8 cellular contexts compared by ENCODE assay signal in the genomic region with DNA sequence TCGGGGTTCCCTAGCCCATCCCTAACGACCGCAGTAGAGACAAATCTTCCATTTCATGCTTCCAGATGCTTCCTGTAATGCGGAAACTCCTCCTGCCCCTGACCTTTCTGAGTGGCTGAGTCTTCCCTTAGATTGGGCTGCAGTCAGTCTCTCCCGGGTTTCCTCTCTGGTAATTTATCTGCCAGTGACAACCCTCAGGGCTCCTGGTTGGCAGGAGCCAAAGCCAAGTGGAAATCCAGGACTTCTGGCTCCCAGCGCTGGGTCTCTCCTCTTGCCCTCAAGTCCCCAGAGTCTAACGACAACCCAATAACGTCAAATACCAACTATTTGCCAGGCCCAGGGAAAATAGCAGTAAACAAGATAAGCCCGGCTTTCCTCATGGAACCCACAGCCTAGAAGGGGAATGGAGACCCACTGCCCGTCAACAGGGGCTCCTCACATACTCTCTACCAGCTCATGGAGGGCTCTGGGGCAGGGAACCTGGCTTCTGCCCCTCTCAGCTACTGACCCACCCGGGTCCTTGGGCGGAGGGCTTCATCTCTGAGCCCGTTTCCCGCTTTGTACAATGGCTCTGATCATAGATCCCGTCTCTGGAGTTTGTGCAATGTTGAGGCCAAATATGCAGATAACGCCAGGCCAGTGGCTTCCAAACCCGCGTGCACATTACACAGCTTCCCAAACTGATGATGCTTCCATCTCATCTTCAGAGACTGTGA. TPM values are rescaled to one million over a fixed set of nuclear protein-coding genes. Genes with fewer than 3 reads are reported as not detected.
DNase-seq lines count a peak whose midpoint lies in the region; ATAC-seq, FAIRE-seq and TF ChIP-seq lines count a peak whose summit lies in the region.

No MANE protein-coding gene starts in this region.

- WGBS in right cardiac atrium = 20% methylated on average over 18 of the region's 18 CpGs

- no peaks in the 10 kb centered on the region for H3K9me3 Mint-ChIP-seq in stimulated activated effector memory CD8-positive, alpha-beta T cell treated with anti-CD3 and anti-CD28 coated beads, Interleukin-12 subunit alpha, Interleukin-12 subunit beta, amount 100 ng/mL, for 72 hours

- in situ Hi-C loops in G401 (cut with HindIII; ENCODE audit: low sequenced_read_pairs) = loop anchor here (10.0 kb wide), 1 partner anchor 56 kb away; no protein-coding TSS in a partner anchor

- H3K4me1 ChIP-seq in right cardiac atrium (ENCODE audit: control insufficient read depth, insufficient read depth, low read length) = peaks cover 10% of the 10 kb centered on the region

- no peak for DNase-seq in HEK293T (ENCODE audit: extremely low spot score)
- no peak for DNase-seq in WERI-Rb-1
- no peak for DNase-seq in right cardiac atrium
- DNase-seq in stimulated activated effector memory CD8-positive, alpha-beta T cell treated with anti-CD3 and anti-CD28 coated beads, Interleukin-12 subunit alpha, Interleukin-12 subunit beta, amount 100 ng/mL, for 72 hours (ENCODE audit: low spot score in 2 of 2) = no peak
- DNase-seq in G401 (ENCODE audit: low spot score) = no peak
- DNase-seq in RPMI8226 = no peak
- no peak for DNase-seq in frontal cortex (ENCODE audit: low spot score in 2 of 2)

- no peak for FAIRE-seq in frontal cortex (lab: Jason Lieb, UNC)

- ATAC-seq in right cardiac atrium (peak in 1 of 2 donors; percentile 15), GM18870 (IDR thresholded peaks at IDR 0.05; ENCODE audit: unreplicated experiment) (no peak)
- no peak for ATAC-seq in stimulated activated effector memory CD8-positive, alpha-beta T cell treated with anti-CD3 and anti-CD28 coated beads, Interleukin-12 subunit alpha, Interleukin-12 subunit beta, amount 100 ng/mL, for 72 hours

- CTCF ChIA-PET in HEK293T (lab: Yijun Ruan, JAX) = interaction anchor here (0.7 to 1.8 kb wide), 5 partner anchors 9 to 189 kb away, joined by 3 to 7 read pairs (median 6); partner anchors contain the start of gene GRPEL1

- H3K27ac Mint-ChIP-seq in stimulated activated effector memory CD8-positive, alpha-beta T cell treated with anti-CD3 and anti-CD28 coated beads, Interleukin-12 subunit alpha, Interleukin-12 subunit beta, amount 100 ng/mL, for 72 hours = peak overlapping the region; percentile 88

- H3K36me3 ChIP-seq in WERI-Rb-1 = no peaks in the 10 kb centered on the region; the same call in 1 of the 2 replicates

- H3K4me3 ChIP-seq in WERI-Rb-1 (ENCODE audit: low read depth, low read length) = peak overlapping the region; percentile 71
- peak overlapping the region; percentile 73 for H3K4me3 ChIP-seq in right cardiac atrium (ENCODE audit: low read length)

- H3K27ac ChIP-seq in WERI-Rb-1 = peak overlapping the region; percentile 99
- H3K27ac ChIP-seq in right cardiac atrium (ENCODE audit: low read length) = peak overlapping the region; percentile 90

- no peaks in the 10 kb centered on the region for H3K9me3 ChIP-seq in WERI-Rb-1 (ENCODE audit: severe bottlenecking)
- H3K9me3 ChIP-seq in right cardiac atrium (ENCODE audit: control insufficient read depth, low read length) = no peaks in the 10 kb centered on the region

- intact Hi-C loops in right cardiac atrium (cut with DNase I) = loop anchor here in 2 of 4 donors (2.0 to 10.0 kb wide), 3 partner anchors 78 to 166 kb away; no protein-coding TSS in a partner anchor

- H3K27me3 ChIP-seq in WERI-Rb-1 (ENCODE audit: insufficient read depth, low read depth, severe bottlenecking) = no peaks in the 10 kb centered on the region
- H3K27me3 ChIP-seq in right cardiac atrium (ENCODE audit: control insufficient read depth, insufficient read depth) = no peaks in the 10 kb centered on the region

- TF ChIP-seq CTCF in WERI-Rb-1 (IDR thresholded peaks at IDR 0.05; ENCODE audit: low read depth, low read length) = no peak

- POLR2A ChIA-PET in HEK293T (lab: Yijun Ruan, JAX) = interaction anchor here (0.6 to 3.5 kb wide), 22 partner anchors 9 to 268 kb away, joined by 3 to 18 read pairs (median 4); partner anchors contain the start of genes BLOC1S4, GRPEL1, MRFAP1 and TADA2B

- H3K4me1 Mint-ChIP-seq in stimulated activated effector memory CD8-positive, alpha-beta T cell treated with anti-CD3 and anti-CD28 coated beads, Interleukin-12 subunit alpha, Interleukin-12 subunit beta, amount 100 ng/mL, for 72 hours = peaks cover 59% of the 10 kb centered on the region

- H3K4me3 Mint-ChIP-seq in stimulated activated effector memory CD8-positive, alpha-beta T cell treated with anti-CD3 and anti-CD28 coated beads, Interleukin-12 subunit alpha, Interleukin-12 subunit beta, amount 100 ng/mL, for 72 hours = peak overlapping the region; percentile 94

- peaks cover 6% of the 10 kb centered on the region for H3K36me3 Mint-ChIP-seq in stimulated activated effector memory CD8-positive, alpha-beta T cell treated with anti-CD3 and anti-CD28 coated beads, Interleukin-12 subunit alpha, Interleukin-12 subunit beta, amount 100 ng/mL, for 72 hours

TF ChIP-seq in HEK293T, 16 proteins besides CTCF, POLR2A, EP300 and RAD21:
- no peak for TF ChIP-seq TARDBP (IDR thresholded peaks at IDR 0.05)
- TF ChIP-seq, protein P1, sequence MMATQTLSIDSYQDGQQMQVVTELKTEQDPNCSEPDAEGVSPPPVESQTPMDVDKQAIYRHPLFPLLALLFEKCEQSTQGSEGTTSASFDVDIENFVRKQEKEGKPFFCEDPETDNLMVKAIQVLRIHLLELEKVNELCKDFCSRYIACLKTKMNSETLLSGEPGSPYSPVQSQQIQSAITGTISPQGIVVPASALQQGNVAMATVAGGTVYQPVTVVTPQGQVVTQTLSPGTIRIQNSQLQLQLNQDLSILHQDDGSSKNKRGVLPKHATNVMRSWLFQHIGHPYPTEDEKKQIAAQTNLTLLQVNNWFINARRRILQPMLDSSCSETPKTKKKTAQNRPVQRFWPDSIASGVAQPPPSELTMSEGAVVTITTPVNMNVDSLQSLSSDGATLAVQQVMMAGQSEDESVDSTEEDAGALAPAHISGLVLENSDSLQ (IDR thresholded peaks at IDR 0.05) = peak; percentile 42; the same call in 1 of the 2 replicates

RNA-seq across cellular contexts. Expression of gene TBC1D14, which starts 1.1 kb away (rescaled TPM):
- 10 to 100 TPM; 36.2 to 44.8 (median 42.5) TPM for total RNA-seq in right cardiac atrium
- 20.1 TPM for polyA plus RNA-seq in right cardiac atrium
- total RNA-seq in G401 (2014; rRNA removed; shearing (Covaris generic)) = 53.5 and 58.4 TPM in 2 replicates
- 207 TPM for total RNA-seq in frontal cortex
